Comparison of ENCODE assay signal across 14 cellular contexts in the genomic region with DNA sequence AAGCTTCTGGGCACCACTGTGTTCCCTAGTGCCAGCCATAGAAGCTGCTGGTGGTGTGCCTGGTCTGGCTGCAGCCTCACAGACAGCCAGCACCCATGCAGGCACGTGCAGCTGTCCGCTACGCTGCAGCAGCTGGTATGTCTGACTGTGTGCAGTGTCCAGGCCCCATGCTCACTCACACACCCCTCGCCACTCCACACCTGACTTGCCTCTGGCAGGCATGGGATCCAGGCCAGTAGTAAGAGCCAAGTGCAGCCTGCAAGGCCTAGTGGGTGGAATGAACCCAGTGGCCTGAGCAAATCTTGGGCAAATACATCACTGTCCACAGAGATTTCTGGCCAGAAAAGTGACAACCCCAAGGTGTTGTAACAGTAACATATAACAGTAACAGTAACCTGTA.
DNase-seq lines count a peak whose midpoint lies in the region; ATAC-seq and TF ChIP-seq lines count a peak whose summit lies in the region.
"Had no signal": no experiment of that assay in that cellular context is flagged by ENCODE, and none has a peak within 500 bp of the region (broad histone marks: within the 10 kb centered on the region; RNA-seq: fewer than 3 reads in every experiment).

No MANE protein-coding gene starts in this region.

- no peak overlapping the region for H3K27ac Mint-ChIP-seq in H9
- H3K27ac Mint-ChIP-seq in chondrocyte (ENCODE audit: unreplicated experiment) = no peak overlapping the region
- H3K27ac Mint-ChIP-seq: CD4-positive, alpha-beta memory T cell had no signal

- no peak overlapping the region for H2BK120ac ChIP-seq in H9 (ENCODE audit: low read depth, low read length, poor library complexity, severe bottlenecking)
- H2BK120ac ChIP-seq in neuronal stem cell (ENCODE audit: low read depth, low read length) = no peak overlapping the region

- H2BK5ac ChIP-seq in H9 (ENCODE audit: insufficient read length, low read length) (no peak overlapping the region), neuronal stem cell (ENCODE audit: low read length) (no peak overlapping the region)

- H3K4me1 ChIP-seq in H9 (ENCODE audit: insufficient read depth, low read length) (no peaks in the 10 kb centered on the region), neuronal stem cell (ENCODE audit: control insufficient read depth in 2 of 2, insufficient read depth in 1 of 2, low read depth in 1 of 2, low read length in 2 of 2) (no peaks in the 10 kb centered on the region), aorta (ENCODE audit: control insufficient read depth in 1 of 2, insufficient read depth in 2 of 2, low read length in 2 of 2) (peaks cover 0 to 3% of the 10 kb centered on the region in 2 donors), prostate gland (replicated peaks) (no peaks in the 10 kb centered on the region)
- H3K4me1 ChIP-seq: Caco-2 had no signal

- H2BK12ac ChIP-seq in H9 (ENCODE audit: insufficient read length, low read depth, low read length) (no peak overlapping the region), neuronal stem cell (ENCODE audit: low read length) (no peak overlapping the region)

- no peaks in the 10 kb centered on the region for H3K9me3 ChIP-seq in H9 (ENCODE audit: control insufficient read depth, low read depth, low read length)
- peaks cover 0 to 12% of the 10 kb centered on the region in 2 donors for H3K9me3 ChIP-seq in neuronal stem cell (replicated peaks in 1 of 2; ENCODE audit: control insufficient read depth in 2 of 2, insufficient read depth in 1 of 2, low read depth in 1 of 2, low read length in 2 of 2)
- H3K9me3 ChIP-seq in aorta (ENCODE audit: control insufficient read depth, low read length) = no peaks in the 10 kb centered on the region
- no peaks in the 10 kb centered on the region for H3K9me3 ChIP-seq in prostate gland

- no peak overlapping the region for H3T11ph ChIP-seq in H9 (ENCODE audit: low read length)

- no peaks in the 10 kb centered on the region for H3K79me2 ChIP-seq in H9 (ENCODE audit: insufficient read depth, low read length)

- H3K79me1 ChIP-seq in H9 (ENCODE audit: insufficient read depth, low read depth, low read length, poor library complexity, severe bottlenecking) = no peaks in the 10 kb centered on the region
- H3K79me1 ChIP-seq in neuronal stem cell (ENCODE audit: low read depth, low read length) = no peaks in the 10 kb centered on the region

- no peak for DNase-seq in H9
- peak; percentile 57 for DNase-seq in chondrocyte (ENCODE audit: low spot score)
- no peak for DNase-seq in neuronal stem cell (ENCODE audit: low spot score)
- peak in 1 of 2 donors; percentile 21 for DNase-seq in aorta
- no peak for DNase-seq in NOMO-1 (lab: John Stamatoyannopoulos, UW; ENCODE audit: unreplicated experiment in 2 of 2)
- DNase-seq in prostate gland (ENCODE audit: low spot score) = no peak
- DNase-seq: C1 segment of cervical spinal cord; CD4-positive, alpha-beta memory T cell; DMS153; DND-41; GOT3; HCEC 1CT had no signal

- H3K4me2 ChIP-seq in H9 (ENCODE audit: insufficient read depth, insufficient read length, low read length) = no peak overlapping the region
- no peak overlapping the region for H3K4me2 ChIP-seq in neuronal stem cell (ENCODE audit: insufficient read depth, low read length, poor library complexity, severe bottlenecking)

- H3K27ac ChIP-seq in H9 (ENCODE audit: insufficient read length, low read depth, low read length) (no peak overlapping the region), neuronal stem cell (replicated peaks; ENCODE audit: low read length) (no peak overlapping the region), aorta (ENCODE audit: low read depth in 1 of 2, low read length in 2 of 2) (no peak overlapping the region), prostate gland (no peak overlapping the region)

- H2BK20ac ChIP-seq in H9 (ENCODE audit: low read depth, low read length, poor library complexity, severe bottlenecking) = no peak overlapping the region

- H3K9me3 Mint-ChIP-seq in H9 = peaks cover 0 to 4% of the 10 kb centered on the region in 2 experiments; a peak in 2 of 5 replicates
- H3K9me3 Mint-ChIP-seq in chondrocyte (ENCODE audit: low read depth) = no peaks in the 10 kb centered on the region

- H2AFZ ChIP-seq in H9 (ENCODE audit: low read length) (no peak overlapping the region), neuronal stem cell (ENCODE audit: low read length) (no peak overlapping the region)

- H3K23me2 ChIP-seq in H9 (ENCODE audit: insufficient read length, low read depth, low read length, poor library complexity, severe bottlenecking) = no peaks in the 10 kb centered on the region

- TF ChIP-seq CTCF in H9 (conservative IDR thresholded peaks at IDR 0.05) (no peak), chondrocyte (IDR thresholded peaks at IDR 0.05) (no peak), prostate gland (IDR thresholded peaks at IDR 0.05) (no peak)

- H2AK5ac ChIP-seq in H9 (ENCODE audit: insufficient read length, low read length) (no peak overlapping the region), neuronal stem cell (ENCODE audit: low read depth, low read length) (no peak overlapping the region)

- no peaks in the 10 kb centered on the region for H4K20me1 ChIP-seq in H9 (ENCODE audit: control insufficient read depth, insufficient read depth, insufficient read length)

- H4K5ac ChIP-seq in H9 (ENCODE audit: insufficient read length, low read depth, low read length) = peak overlapping the region; percentile 26

- H2BK15ac ChIP-seq in H9 (ENCODE audit: low read depth, low read length) (no peak overlapping the region; the same call in 1 of the 2 replicates), neuronal stem cell (ENCODE audit: low read length) (no peak overlapping the region)

- H3K23ac ChIP-seq in H9 (ENCODE audit: insufficient read length, low read depth, low read length) = no peak overlapping the region
- H3K23ac ChIP-seq in neuronal stem cell (ENCODE audit: low read depth, low read length, poor library complexity) = peak overlapping the region; percentile 87

- H3K4me3 ChIP-seq in neuronal stem cell (ENCODE audit: low read length in 2 of 2) (peak overlapping the region in 1 of 2 donors; percentile 4), aorta (ENCODE audit: low read length in 2 of 2) (no peak overlapping the region), prostate gland (no peak overlapping the region)

- H4K8ac ChIP-seq in H9 (replicated peaks; ENCODE audit: insufficient read length, low read depth, low read length) (no peak overlapping the region), neuronal stem cell (ENCODE audit: low read depth, low read length) (no peak overlapping the region)

- H3K27me3 Mint-ChIP-seq in H9 (ENCODE audit: low read depth) (no peaks in the 10 kb centered on the region; the same call in 1 of the 2 replicates), chondrocyte (ENCODE audit: low read depth) (peaks cover 4% of the 10 kb centered on the region)
- H3K27me3 Mint-ChIP-seq: CD4-positive, alpha-beta memory T cell had no signal

- H3K4me3 Mint-ChIP-seq in H9 (no peak overlapping the region), chondrocyte (ENCODE audit: unreplicated experiment) (no peak overlapping the region)
- H3K4me3 Mint-ChIP-seq: CD4-positive, alpha-beta memory T cell had no signal

- H4K91ac ChIP-seq in H9 (ENCODE audit: insufficient read length, low read depth, low read length) = no peak overlapping the region
- H4K91ac ChIP-seq in neuronal stem cell (ENCODE audit: low read depth, low read length, poor library complexity) = no peak overlapping the region

- H3K14ac ChIP-seq in H9 (ENCODE audit: insufficient read depth, low read length) (0 out of 2 replicates have a peak overlapping the region, but pooled peaks have one; percentile 9), neuronal stem cell (ENCODE audit: low read length) (no peak overlapping the region)

- H3K27me3 ChIP-seq in H9 (ENCODE audit: insufficient read depth, low read length) = no peaks in the 10 kb centered on the region
- H3K27me3 ChIP-seq in neuronal stem cell (ENCODE audit: control insufficient read depth in 3 of 3, insufficient read depth in 3 of 3, low read depth in 1 of 3, low read length in 3 of 3) = no peaks in the 10 kb centered on the region
- H3K27me3 ChIP-seq in aorta (ENCODE audit: control insufficient read depth in 1 of 2, insufficient read depth in 2 of 2, low read length in 1 of 2) = no peaks in the 10 kb centered on the region
- no peaks in the 10 kb centered on the region for H3K27me3 ChIP-seq in prostate gland (replicated peaks; ENCODE audit: insufficient read depth)

- no peaks in the 10 kb centered on the region for H3K4me1 Mint-ChIP-seq in H9
- no peaks in the 10 kb centered on the region for H3K4me1 Mint-ChIP-seq in chondrocyte (ENCODE audit: low read depth)
- H3K4me1 Mint-ChIP-seq: CD4-positive, alpha-beta memory T cell had no signal

- no peak for TF ChIP-seq POLR2A in prostate gland (IDR thresholded peaks at IDR 0.05)

- H3K36me3 ChIP-seq in neuronal stem cell (replicated peaks in 1 of 2; ENCODE audit: control insufficient read depth in 2 of 2, insufficient read depth in 2 of 2, low read length in 2 of 2) (no peaks in the 10 kb centered on the region), aorta (ENCODE audit: control insufficient read depth in 1 of 2, insufficient read depth in 2 of 2, low read length in 1 of 2) (no peaks in the 10 kb centered on the region), prostate gland (no peaks in the 10 kb centered on the region)

- H3K4ac ChIP-seq in H9 (ENCODE audit: low read depth, low read length) (no peak overlapping the region), neuronal stem cell (ENCODE audit: low read length) (peak overlapping the region; percentile 55)

- no peak overlapping the region for H3K56ac ChIP-seq in H9 (ENCODE audit: insufficient read length, low read depth, low read length)

- no peak overlapping the region for H3K18ac ChIP-seq in H9 (ENCODE audit: insufficient read length, low read depth, low read length)
- H3K18ac ChIP-seq in neuronal stem cell (ENCODE audit: low read length) = peak overlapping the region; percentile 80

- H3K36me3 Mint-ChIP-seq in H9 (ENCODE audit: insufficient read depth in 1 of 3, low read depth in 3 of 3) (no peaks in the 10 kb centered on the region; a peak in 1 of 7 replicates), chondrocyte (ENCODE audit: low read depth) (peaks cover 3% of the 10 kb centered on the region)
- H3K36me3 Mint-ChIP-seq: CD4-positive, alpha-beta memory T cell had no signal

- WGBS in H9 (ENCODE audit: extremely low coverage, insufficient read length, low lambda C conversion rate) = no CpG with 5 or more reads among the region's 4 CpGs
- no CpG with 5 or more reads among the region's 4 CpGs for WGBS in neuronal stem cell (ENCODE audit: extremely low coverage in 2 of 2, insufficient read length in 2 of 2, insufficient replicate concordance in 1 of 2), 2 donors
- 35 to 53% methylated on average over 4 of the region's 4 CpGs for WGBS in aorta, 2 donors
- WGBS in prostate gland = 100% methylated on average over 3 of the region's 4 CpGs

- peak; percentile 19 for ATAC-seq in aorta (ENCODE audit: low FRiP score)
- ATAC-seq in HG03565 (IDR thresholded peaks at IDR 0.05; ENCODE audit: unreplicated experiment) = no peak

- intact Hi-C loops in aorta (cut with DNase I) = no loop called here
- intact Hi-C loops in prostate gland (cut with DNase I) = no loop called here

- no peak overlapping the region for H3K9ac ChIP-seq in H9 (ENCODE audit: extremely low read depth, insufficient read length, low read length)
- peak overlapping the region; percentile 83 for H3K9ac ChIP-seq in neuronal stem cell (ENCODE audit: low read depth, low read length, poor library complexity)
